9 cellular contexts compared by ENCODE assay signal in the genomic region with DNA sequence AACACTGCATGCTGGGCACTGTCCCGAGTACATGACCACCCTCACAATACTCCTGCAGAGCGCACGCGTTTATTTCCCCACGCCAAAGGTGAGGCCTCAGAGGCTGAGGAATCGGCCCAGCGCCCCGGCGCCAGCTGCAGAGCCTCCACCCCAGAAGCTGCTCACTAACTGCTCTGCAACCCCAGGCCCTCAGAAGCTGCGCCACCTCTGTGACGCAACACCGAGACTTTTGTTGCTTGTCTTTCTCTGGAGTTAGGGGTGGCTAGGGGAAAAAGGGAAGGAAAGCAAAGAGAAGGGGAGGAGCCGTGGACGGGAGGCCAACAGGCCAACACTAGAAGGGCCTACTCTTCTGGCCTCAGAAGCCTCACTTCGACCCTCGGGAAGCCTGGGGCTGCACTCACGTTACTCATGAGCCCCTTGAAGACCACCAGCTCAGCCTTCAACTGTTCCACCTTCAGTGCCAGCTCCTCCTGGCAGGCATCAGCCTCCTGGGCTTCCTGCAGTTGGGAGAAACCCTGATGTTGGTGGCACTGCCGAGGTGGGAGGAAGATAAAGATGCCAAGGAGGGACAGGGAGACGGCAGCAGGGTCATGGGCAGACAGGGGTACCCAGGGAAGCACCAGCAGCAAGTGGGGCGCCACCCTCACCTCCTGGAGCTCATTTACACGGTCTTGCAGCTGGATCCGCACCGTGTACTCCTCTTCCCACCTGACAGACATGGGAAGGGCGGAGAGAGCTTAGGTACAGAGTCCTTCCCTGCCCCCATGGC. TPM values are rescaled to one million over a fixed set of nuclear protein-coding genes. Genes with fewer than 3 reads are reported as not detected.
DNase-seq lines count a peak whose midpoint lies in the region; FAIRE-seq and TF ChIP-seq lines count a peak whose summit lies in the region.
"Had no signal": no experiment of that assay in that cellular context is flagged by ENCODE, and none has a peak within 500 bp of the region (broad histone marks: within the 10 kb centered on the region; RNA-seq: fewer than 3 reads in every experiment).

No MANE protein-coding gene starts in this region.

- no peak for TF ChIP-seq CTCF in astrocyte (IDR thresholded peaks at IDR 0.05; ENCODE audit: insufficient read depth, low read depth, low read length)

- H3K27ac Mint-ChIP-seq in astrocyte (ENCODE audit: unreplicated experiment) = peak overlapping the region; percentile 12
- H3K27ac Mint-ChIP-seq: B cell had no signal

- H3K9me3 Mint-ChIP-seq in astrocyte (ENCODE audit: unreplicated experiment) = no peaks in the 10 kb centered on the region

- H3K4me2 ChIP-seq in BLaER1 (peak overlapping the region; percentile 96), astrocyte (ENCODE audit: low read length) (peak overlapping the region; percentile 98)

- no peak for FAIRE-seq in astrocyte (lab: Jason Lieb, UNC)
- FAIRE-seq: small intestine had no signal

- H3K79me2 ChIP-seq in astrocyte (ENCODE audit: insufficient read depth, low read length) = peaks cover 75% of the 10 kb centered on the region

- H3K27me3 Mint-ChIP-seq in astrocyte (ENCODE audit: low read depth, unreplicated experiment) = no peaks in the 10 kb centered on the region
- H3K27me3 Mint-ChIP-seq: B cell had no signal

- no peak overlapping the region for H2AFZ ChIP-seq in astrocyte (ENCODE audit: low read depth, low read length)

- DNase-seq in astrocyte (ENCODE audit: low read depth) = no peak
- DNase-seq in myocyte (ENCODE audit: low read depth) = peak; percentile 50
- DNase-seq in germinal center (ENCODE audit: low spot score) = no peak
- no peak for DNase-seq in NCI-H1930 (lab: John Stamatoyannopoulos, UW)
- no peak for DNase-seq in NCI-H2171 (lab: John Stamatoyannopoulos, UW)
- DNase-seq: body of pancreas had no signal

- H3K4me1 ChIP-seq in BLaER1 = peaks cover 77% of the 10 kb centered on the region
- peaks cover 83% of the 10 kb centered on the region for H3K4me1 ChIP-seq in astrocyte (ENCODE audit: insufficient read depth, low read length)

- no peaks in the 10 kb centered on the region for H3K27me3 ChIP-seq in BLaER1
- no peaks in the 10 kb centered on the region for H3K27me3 ChIP-seq in astrocyte (ENCODE audit: insufficient read depth, low read length)
- H3K27me3 ChIP-seq: body of pancreas had no signal

- H3K9me3 ChIP-seq in BLaER1 (no peaks in the 10 kb centered on the region), astrocyte (ENCODE audit: insufficient read depth, low read depth, low read length) (no peaks in the 10 kb centered on the region)
- H3K9me3 ChIP-seq: body of pancreas had no signal

- H3K27ac ChIP-seq in BLaER1 (peak overlapping the region; percentile 68), astrocyte (ENCODE audit: low read depth, low read length) (peak overlapping the region; percentile 88)

- H3K4me3 ChIP-seq in BLaER1 (no peak overlapping the region), astrocyte (ENCODE audit: insufficient read depth, low read depth, low read length) (no peak overlapping the region)
- H3K4me3 ChIP-seq: body of pancreas had no signal

- H3K4me3 Mint-ChIP-seq in astrocyte (ENCODE audit: unreplicated experiment) = no peak overlapping the region
- H3K4me3 Mint-ChIP-seq: B cell had no signal

- H3K36me3 ChIP-seq in BLaER1 = peaks cover 64% of the 10 kb centered on the region
- peaks cover 8% of the 10 kb centered on the region for H3K36me3 ChIP-seq in astrocyte (ENCODE audit: insufficient read depth, low read length)

- peaks cover 16% of the 10 kb centered on the region for H3K36me3 Mint-ChIP-seq in astrocyte (ENCODE audit: low read depth, unreplicated experiment)

- H4K20me1 ChIP-seq in BLaER1 (peaks cover 73% of the 10 kb centered on the region), astrocyte (ENCODE audit: insufficient read depth, low read length) (peaks cover 31% of the 10 kb centered on the region)

- H3K9ac ChIP-seq in BLaER1 (peak overlapping the region; percentile 56), astrocyte (ENCODE audit: low read length) (no peak overlapping the region)

- peaks cover 56% of the 10 kb centered on the region for H3K4me1 Mint-ChIP-seq in astrocyte (ENCODE audit: low read depth, unreplicated experiment)

RNA-seq across cellular contexts. Expression of gene IFFO1, which starts 5.4 kb away (rescaled TPM):
- total RNA-seq in astrocyte (18.8 and 20.8 TPM in 2 replicates), myocyte (221 and 252 TPM in 2 replicates)
- 84.5 TPM for polyA plus RNA-seq in myocyte (2012)

RNA-seq across cellular contexts. Expression of gene GAPDH, which starts 16.2 kb away (rescaled TPM):
- 5,151 and 5,167 TPM in 2 replicates for total RNA-seq in astrocyte
- total RNA-seq in myocyte = 5,449 and 7,261 TPM in 2 replicates
- 8,217 TPM for polyA plus RNA-seq in myocyte (2012)

RNA-seq across cellular contexts. Expression of gene NOP2, which starts 17.6 kb away (rescaled TPM):
- total RNA-seq in astrocyte = 53.1 and 66.8 TPM in 2 replicates
- total RNA-seq in myocyte = 53.3 and 81.3 TPM in 2 replicates
- polyA plus RNA-seq in myocyte (2012) = 33.9 TPM

RNA-seq across cellular contexts. Expression of gene NCAPD2, which starts 56.6 kb away (rescaled TPM):
- total RNA-seq in astrocyte (18.6 and 21.1 TPM in 2 replicates), myocyte (15.5 and 40.4 TPM in 2 replicates)
- polyA plus RNA-seq in myocyte (2012) = 17.4 TPM

RNA-seq across cellular contexts. Expression of gene CHD4, which starts 56.7 kb away (rescaled TPM):
- total RNA-seq in astrocyte (319 and 329 TPM in 2 replicates), myocyte (368 and 425 TPM in 2 replicates)
- 156 TPM for polyA plus RNA-seq in myocyte (2012)

Comparison
In these comparisons a context has a peak if more than half of its experiments do, and no peak if none do; other contexts are left out.
1. RNA of gene IFFO1, which starts 5.4 kb away (total RNA-seq): 221 to 252 TPM in myocyte; 18.8 to 20.8 TPM in astrocyte; every median in the first group is over 10 times any median in the second.